23 cellular contexts compared by ENCODE assay signal in genomic region chr15:84625125-84625524, GRCh38.
"Had no signal": no experiment of that assay in that cellular context is flagged by ENCODE, and none has a peak within 500 bp of the region (broad histone marks: within the 10 kb centered on the region; RNA-seq: fewer than 3 reads in every experiment).

No MANE protein-coding gene starts in this region.

- H3K4me3 ChIP-seq: colonic mucosa, dorsolateral prefrontal cortex, esophagus squamous epithelium, gastrocnemius medialis, ovary, psoas muscle, right atrium auricular region, suprapubic skin, tibial nerve had no signal

- H3K27me3 Mint-ChIP-seq: activated T-cell treated with anti-CD3 and anti-CD28 coated beads, Interleukin-2, amount 50 U/mL, for 24 hours; effector memory CD8-positive, alpha-beta T cell; stimulated activated naive CD8-positive, alpha-beta T cell treated with anti-CD3 and anti-CD28 coated beads, Interleukin-15, amount 100 ng/mL, for 72 hours had no signal

- DNase-seq: activated CD4-positive, alpha-beta T cell treated with anti-CD3 and anti-CD28 coated beads, Interleukin-2, amount 50 U/mL, for 4 hours; activated CD8-positive, alpha-beta memory T cell treated with anti-CD3 and anti-CD28 coated beads for 24 hours; activated CD8-positive, alpha-beta memory T cell treated with anti-CD3 and anti-CD28 coated beads, Interleukin-2, amount 50 U/mL, for 4 hours; activated naive CD4-positive, alpha-beta T cell treated with Interleukin-2 at 50 U/mL for 16 hours; activated T-cell treated with anti-CD3 and anti-CD28 coated beads, Interleukin-2, amount 50 U/mL, for 24 hours; amygdala; colonic mucosa; dorsolateral prefrontal cortex; effector memory CD8-positive, alpha-beta T cell; esophagus squamous epithelium; gastrocnemius medialis; hypothalamus; midbrain; natural killer cell; ovary; psoas muscle; stimulated activated CD4-positive, alpha-beta T cell treated with anti-CD3 and anti-CD28 coated beads, Interleukin-12 subunit alpha, Interleukin-12 subunit beta, amount 100 ng/mL, for 4 hours; stimulated activated CD4-positive, alpha-beta T cell treated with anti-CD3 and anti-CD28 coated beads, Interleukin-4, amount 100 ng/mL, for 4 hours; stimulated activated naive CD8-positive, alpha-beta T cell treated with anti-CD3 and anti-CD28 coated beads, Interleukin-15, amount 100 ng/mL, for 72 hours; WERI-Rb-1 had no signal

- H3K27ac Mint-ChIP-seq: effector memory CD8-positive, alpha-beta T cell; natural killer cell had no signal

- H3K27ac ChIP-seq: colonic mucosa, dorsolateral prefrontal cortex, esophagus squamous epithelium, gastrocnemius medialis, ovary, psoas muscle, right atrium auricular region, suprapubic skin, tibial nerve, WERI-Rb-1 had no signal

- H3K4me3 Mint-ChIP-seq: activated T-cell treated with anti-CD3 and anti-CD28 coated beads, Interleukin-2, amount 50 U/mL, for 24 hours; effector memory CD8-positive, alpha-beta T cell; natural killer cell; stimulated activated naive CD8-positive, alpha-beta T cell treated with anti-CD3 and anti-CD28 coated beads, Interleukin-15, amount 100 ng/mL, for 72 hours had no signal

- H3K27me3 ChIP-seq: colonic mucosa, dorsolateral prefrontal cortex, esophagus squamous epithelium, gastrocnemius medialis, ovary, right atrium auricular region, suprapubic skin, tibial nerve had no signal

- H3K36me3 ChIP-seq: colonic mucosa, ovary had no signal

- ATAC-seq: effector memory CD8-positive, alpha-beta T cell; gastrocnemius medialis; natural killer cell; psoas muscle; stimulated activated naive CD8-positive, alpha-beta T cell treated with anti-CD3 and anti-CD28 coated beads, Interleukin-15, amount 100 ng/mL, for 72 hours had no signal

- H3K4me1 Mint-ChIP-seq: natural killer cell had no signal

- H3K4me1 ChIP-seq: colonic mucosa, psoas muscle, right atrium auricular region, suprapubic skin had no signal
